Comparison of ENCODE assay signal across 20 cellular contexts in the genomic region with DNA sequence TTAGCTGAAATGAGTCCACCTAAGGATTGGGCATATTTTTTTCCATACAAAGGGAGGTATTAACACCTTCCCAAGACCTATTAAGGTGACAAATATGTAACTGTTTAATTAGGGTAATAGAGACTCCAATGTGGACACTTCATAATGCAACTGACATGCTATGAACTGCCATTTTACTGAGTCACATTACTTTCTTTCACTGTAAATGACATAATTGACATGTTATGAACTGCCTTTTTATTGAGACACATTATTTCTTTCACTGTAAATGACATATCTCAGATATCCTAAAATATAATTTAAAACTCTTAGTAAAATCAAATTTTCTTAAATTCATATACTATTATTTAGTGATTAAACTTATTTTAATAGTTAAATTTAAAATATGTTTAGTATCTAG.
"Had no signal": no experiment of that assay in that cellular context is flagged by ENCODE, and none has a peak within 500 bp of the region (broad histone marks: within the 10 kb centered on the region; RNA-seq: fewer than 3 reads in every experiment).

No MANE protein-coding gene starts in this region.

- DNase-seq: colonic mucosa; dorsolateral prefrontal cortex; effector CD8-positive, alpha-beta T cell; glutamatergic neuron; mammary epithelial cell; naive thymus-derived CD4-positive, alpha-beta T cell; nephron progenitor cell; psoas muscle; retina; spleen; stimulated activated CD4-positive, alpha-beta T cell treated with anti-CD3 and anti-CD28 coated beads, Interleukin-15, amount 100 ng/mL, for 24 hours; stimulated activated CD4-positive, alpha-beta T cell treated with anti-CD3 and anti-CD28 coated beads, Interleukin-1b, Interleukin-23, amount 100 ng/mL, for 48 hours; stimulated activated CD4-positive, alpha-beta T cell treated with anti-CD3 and anti-CD28 coated beads, Interleukin-4, amount 100 ng/mL, for 4 hours; stimulated activated naive B cell treated with anti-CD40 and anti-IgM and Interleukin-4, amounts not matched to agents 10 μg/mL and 1 μg/mL and 100 μg/mL, for 72 hours; stimulated activated naive CD8-positive, alpha-beta T cell treated with anti-CD3 and anti-CD28 coated beads, Interleukin-15, amount 100 ng/mL, for 72 hours; testis; upper lobe of right lung had no signal

- ATAC-seq: gastroesophageal sphincter; left lobe of liver; naive thymus-derived CD4-positive, alpha-beta T cell; psoas muscle; sciatic nerve; stimulated activated naive B cell treated with anti-CD40 and anti-IgM and Interleukin-4, amounts not matched to agents 10 μg/mL and 1 μg/mL and 100 μg/mL, for 72 hours; stimulated activated naive CD8-positive, alpha-beta T cell treated with anti-CD3 and anti-CD28 coated beads, Interleukin-15, amount 100 ng/mL, for 72 hours; upper lobe of right lung had no signal
